8 cellular contexts compared by ENCODE assay signal in the genomic region with DNA sequence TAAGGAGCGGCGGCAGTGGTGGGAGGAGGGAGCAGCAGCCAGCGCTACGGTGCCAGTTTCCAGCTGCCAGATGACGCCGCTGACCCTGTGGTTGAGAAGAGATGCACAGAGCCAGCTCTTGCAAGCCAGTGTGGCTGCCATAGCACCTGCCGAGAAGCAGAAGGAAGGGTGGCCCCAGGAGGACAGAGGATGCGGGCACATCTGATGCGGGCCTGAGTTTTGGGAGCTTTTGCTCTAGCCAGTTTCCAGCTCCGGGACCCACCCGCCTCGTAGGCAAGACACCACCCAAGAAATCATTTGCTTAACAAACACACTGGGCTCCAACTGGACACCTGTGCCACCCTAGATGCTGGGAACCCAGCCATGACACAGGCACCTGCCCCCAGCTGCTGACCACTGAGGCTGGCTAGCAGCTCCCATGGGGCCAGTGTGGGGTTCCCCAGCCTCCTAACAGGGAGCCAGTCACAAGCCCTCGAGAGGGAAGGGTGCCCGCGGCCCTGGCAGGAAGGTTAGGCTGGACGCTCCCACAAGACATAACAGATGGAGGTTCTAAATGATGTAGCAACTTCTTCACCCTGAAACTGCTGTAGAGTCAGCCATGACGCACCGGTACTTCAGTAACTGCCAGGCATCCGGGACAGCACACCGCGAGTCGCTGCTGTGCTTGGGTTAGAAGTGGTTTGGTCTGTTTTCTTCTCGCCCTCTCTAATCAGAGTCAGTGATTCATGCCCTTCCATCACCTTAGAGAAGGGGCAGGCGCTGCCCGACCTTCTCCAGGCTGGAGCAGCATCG. TPM values are rescaled to one million over a fixed set of nuclear protein-coding genes. Genes with fewer than 3 reads are reported as not detected.
DNase-seq lines count a peak whose midpoint lies in the region; ATAC-seq and FAIRE-seq lines count a peak whose summit lies in the region.

No MANE protein-coding gene starts in this region.

- peak; percentile 30 for DNase-seq in NCI-H2107 treated with DMSO at 0.1 percent for 48 hours (lab: John Stamatoyannopoulos, UW; ENCODE audit: unreplicated experiment)
- no peak for DNase-seq in NCI-H2107 (lab: John Stamatoyannopoulos, UW)
- DNase-seq in astrocyte of the hippocampus (ENCODE audit: low read depth, low spot score), result peak; percentile 72
- peak; percentile 78 for DNase-seq in posterior vena cava (ENCODE audit: low spot score)
- no peak for DNase-seq in frontal cortex (ENCODE audit: low spot score in 2 of 2)
- no peak for DNase-seq in SW480 (ENCODE audit: low spot score)

- FAIRE-seq in frontal cortex (lab: Jason Lieb, UNC), result no peak

- intact Hi-C loops in posterior vena cava (cut with DNase I), result no loop called here

- peak; percentile 58 for ATAC-seq in HG03432 (IDR thresholded peaks at IDR 0.05; ENCODE audit: unreplicated experiment)
- ATAC-seq in HG03025 (IDR thresholded peaks at IDR 0.05; ENCODE audit: low FRiP score, unreplicated experiment), result no peak

RNA-seq across cellular contexts. Expression of a gene that starts 8.9 kb away (rescaled TPM):
- total RNA-seq in posterior vena cava (1 to 10 TPM in 1 of 2 donors, under 1 TPM in 1; 0.71 to 1.1 TPM), frontal cortex (6.5 TPM)

RNA-seq across cellular contexts. Expression of a gene that starts 34.9 kb away (rescaled TPM):
- total RNA-seq in posterior vena cava (10 to 100 TPM; 18.7 to 19.5 TPM), frontal cortex (72.2 TPM)

Comparison
In these comparisons a context has a peak if more than half of its experiments do, and no peak if none do; other contexts are left out.
1. DNase-seq: peak in NCI-H2107 treated with DMSO at 0.1 percent for 48 hours (single experiment), astrocyte of the hippocampus (single experiment) and posterior vena cava (single experiment); none in NCI-H2107 (single experiment), frontal cortex (0 of 2) and SW480 (single experiment).